1 cellular context compared by ENCODE assay signal in the genomic region with DNA sequence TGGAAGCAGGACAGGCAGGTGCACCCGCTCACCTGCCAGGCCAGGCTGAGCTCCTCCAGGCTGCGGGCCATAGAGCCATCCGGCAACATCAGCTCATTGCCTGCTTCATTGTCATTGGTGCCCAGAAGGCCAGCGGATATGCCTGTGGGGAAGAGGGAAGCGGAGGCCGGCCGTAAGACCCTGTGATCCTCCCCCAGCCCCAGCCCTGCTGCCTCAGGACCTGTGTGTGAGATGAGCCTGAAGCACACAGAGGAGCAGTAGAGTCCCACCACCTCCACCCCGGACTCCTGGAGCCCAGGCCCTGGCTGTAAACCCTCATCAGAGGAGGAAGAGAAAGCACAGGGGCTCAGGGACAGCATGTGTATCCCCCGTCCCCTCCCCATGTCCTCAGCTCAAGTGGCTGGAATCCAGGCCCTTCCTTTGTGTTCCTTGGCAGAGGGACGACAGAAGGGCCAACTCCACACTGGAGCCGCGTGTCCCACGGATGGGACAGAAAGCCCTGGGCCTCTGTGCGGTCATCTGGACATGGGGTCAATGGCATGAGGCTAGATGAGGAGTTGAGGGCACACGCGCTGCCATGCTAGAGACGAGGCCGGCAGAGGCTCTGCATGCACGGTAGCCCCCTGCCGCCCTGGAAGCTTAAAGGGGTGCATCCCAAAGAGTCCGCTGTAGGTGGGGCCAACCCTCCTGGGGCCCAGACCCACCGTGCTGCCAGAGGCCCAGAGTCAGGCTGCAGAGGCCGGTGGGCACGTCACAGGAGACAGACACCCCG.
TF ChIP-seq lines count a peak whose summit lies in the region.

No MANE protein-coding gene starts in this region.

TF ChIP-seq in HepG2, 621 proteins besides CTCF, POLR2A, EP300 and RAD21:
- 0 out of 2 replicates have a peak, but pooled peaks have one; percentile 71 for TF ChIP-seq EED (CRISPR knock-in tag; IDR thresholded peaks at IDR 0.05)
- TF ChIP-seq ZNF530 (CRISPR knock-in tag; IDR thresholded peaks at IDR 0.05; ENCODE audit: low read depth), result 0 out of 2 replicates have a peak, but pooled peaks have one; percentile 31
- peak; percentile 12; the same call in 1 of the 2 replicates for TF ChIP-seq PHF8 (CRISPR knock-in tag; IDR thresholded peaks at IDR 0.05)
- TF ChIP-seq HHEX (CRISPR knock-in tag; IDR thresholded peaks at IDR 0.05), result no peak
- TF ChIP-seq, protein P1, sequence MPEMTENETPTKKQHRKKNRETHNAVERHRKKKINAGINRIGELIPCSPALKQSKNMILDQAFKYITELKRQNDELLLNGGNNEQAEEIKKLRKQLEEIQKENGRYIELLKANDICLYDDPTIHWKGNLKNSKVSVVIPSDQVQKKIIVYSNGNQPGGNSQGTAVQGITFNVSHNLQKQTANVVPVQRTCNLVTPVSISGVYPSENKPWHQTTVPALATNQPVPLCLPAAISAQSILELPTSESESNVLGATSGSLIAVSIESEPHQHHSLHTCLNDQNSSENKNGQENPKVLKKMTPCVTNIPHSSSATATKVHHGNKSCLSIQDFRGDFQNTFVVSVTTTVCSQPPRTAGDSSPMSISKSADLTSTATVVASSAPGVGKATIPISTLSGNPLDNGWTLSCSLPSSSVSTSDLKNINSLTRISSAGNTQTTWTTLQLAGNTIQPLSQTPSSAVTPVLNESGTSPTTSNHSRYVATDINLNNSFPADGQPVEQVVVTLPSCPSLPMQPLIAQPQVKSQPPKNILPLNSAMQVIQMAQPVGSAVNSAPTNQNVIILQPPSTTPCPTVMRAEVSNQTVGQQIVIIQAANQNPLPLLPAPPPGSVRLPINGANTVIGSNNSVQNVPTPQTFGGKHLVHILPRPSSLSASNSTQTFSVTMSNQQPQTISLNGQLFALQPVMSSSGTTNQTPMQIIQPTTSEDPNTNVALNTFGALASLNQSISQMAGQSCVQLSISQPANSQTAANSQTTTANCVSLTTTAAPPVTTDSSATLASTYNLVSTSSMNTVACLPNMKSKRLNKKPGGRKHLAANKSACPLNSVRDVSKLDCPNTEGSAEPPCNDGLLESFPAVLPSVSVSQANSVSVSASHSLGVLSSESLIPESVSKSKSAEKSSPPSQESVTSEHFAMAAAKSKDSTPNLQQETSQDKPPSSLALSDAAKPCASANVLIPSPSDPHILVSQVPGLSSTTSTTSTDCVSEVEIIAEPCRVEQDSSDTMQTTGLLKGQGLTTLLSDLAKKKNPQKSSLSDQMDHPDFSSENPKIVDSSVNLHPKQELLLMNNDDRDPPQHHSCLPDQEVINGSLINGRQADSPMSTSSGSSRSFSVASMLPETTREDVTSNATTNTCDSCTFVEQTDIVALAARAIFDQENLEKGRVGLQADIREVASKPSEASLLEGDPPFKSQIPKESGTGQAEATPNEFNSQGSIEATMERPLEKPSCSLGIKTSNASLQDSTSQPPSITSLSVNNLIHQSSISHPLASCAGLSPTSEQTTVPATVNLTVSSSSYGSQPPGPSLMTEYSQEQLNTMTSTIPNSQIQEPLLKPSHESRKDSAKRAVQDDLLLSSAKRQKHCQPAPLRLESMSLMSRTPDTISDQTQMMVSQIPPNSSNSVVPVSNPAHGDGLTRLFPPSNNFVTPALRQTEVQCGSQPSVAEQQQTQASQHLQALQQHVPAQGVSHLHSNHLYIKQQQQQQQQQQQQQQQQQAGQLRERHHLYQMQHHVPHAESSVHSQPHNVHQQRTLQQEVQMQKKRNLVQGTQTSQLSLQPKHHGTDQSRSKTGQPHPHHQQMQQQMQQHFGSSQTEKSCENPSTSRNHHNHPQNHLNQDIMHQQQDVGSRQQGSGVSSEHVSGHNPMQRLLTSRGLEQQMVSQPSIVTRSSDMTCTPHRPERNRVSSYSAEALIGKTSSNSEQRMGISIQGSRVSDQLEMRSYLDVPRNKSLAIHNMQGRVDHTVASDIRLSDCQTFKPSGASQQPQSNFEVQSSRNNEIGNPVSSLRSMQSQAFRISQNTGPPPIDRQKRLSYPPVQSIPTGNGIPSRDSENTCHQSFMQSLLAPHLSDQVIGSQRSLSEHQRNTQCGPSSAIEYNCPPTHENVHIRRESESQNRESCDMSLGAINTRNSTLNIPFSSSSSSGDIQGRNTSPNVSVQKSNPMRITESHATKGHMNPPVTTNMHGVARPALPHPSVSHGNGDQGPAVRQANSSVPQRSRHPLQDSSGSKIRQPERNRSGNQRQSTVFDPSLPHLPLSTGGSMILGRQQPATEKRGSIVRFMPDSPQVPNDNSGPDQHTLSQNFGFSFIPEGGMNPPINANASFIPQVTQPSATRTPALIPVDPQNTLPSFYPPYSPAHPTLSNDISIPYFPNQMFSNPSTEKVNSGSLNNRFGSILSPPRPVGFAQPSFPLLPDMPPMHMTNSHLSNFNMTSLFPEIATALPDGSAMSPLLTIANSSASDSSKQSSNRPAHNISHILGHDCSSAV (CRISPR knock-in tag; IDR thresholded peaks at IDR 0.05; ENCODE audit: borderline replicate concordance), result no peak
- no peak for TF ChIP-seq MAZ (IDR thresholded peaks at IDR 0.05; ENCODE audit: borderline replicate concordance, low read depth, low read length)
- TF ChIP-seq MAZ (CRISPR knock-in tag; IDR thresholded peaks at IDR 0.05; ENCODE audit: low read depth), result 0 out of 2 replicates have a peak, but pooled peaks have one; percentile 29
- 0 out of 2 replicates have a peak, but pooled peaks have one; percentile 77 for TF ChIP-seq MATR3 (CRISPR knock-in tag; IDR thresholded peaks at IDR 0.05)
- no peak for TF ChIP-seq SNAI1 (CRISPR knock-in tag; IDR thresholded peaks at IDR 0.05; ENCODE audit: borderline replicate concordance)
- no peak for TF ChIP-seq ZNF562 (CRISPR knock-in tag; IDR thresholded peaks at IDR 0.05; ENCODE audit: borderline replicate concordance)
- 0 out of 2 replicates have a peak, but pooled peaks have one; percentile 67 for TF ChIP-seq ZNF788 (CRISPR knock-in tag; IDR thresholded peaks at IDR 0.05; ENCODE audit: borderline replicate concordance)
- 0 out of 2 replicates have a peak, but pooled peaks have one; percentile 10 for TF ChIP-seq CENPT (CRISPR knock-in tag; IDR thresholded peaks at IDR 0.05; ENCODE audit: low read depth)
- TF ChIP-seq, protein P2, sequence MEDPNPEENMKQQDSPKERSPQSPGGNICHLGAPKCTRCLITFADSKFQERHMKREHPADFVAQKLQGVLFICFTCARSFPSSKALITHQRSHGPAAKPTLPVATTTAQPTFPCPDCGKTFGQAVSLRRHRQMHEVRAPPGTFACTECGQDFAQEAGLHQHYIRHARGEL (CRISPR knock-in tag; IDR thresholded peaks at IDR 0.05), result no peak
- 0 out of 2 replicates have a peak, but pooled peaks have one; percentile 37 for TF ChIP-seq ETV6 (CRISPR knock-in tag; conservative IDR thresholded peaks at IDR 0.05)
- peak; percentile 5 for TF ChIP-seq HNRNPLL (IDR thresholded peaks at IDR 0.05; ENCODE audit: low read depth, low read length, poor library complexity, severe bottlenecking)
- no peak for TF ChIP-seq ZFP82 (CRISPR knock-in tag; IDR thresholded peaks at IDR 0.05; ENCODE audit: borderline replicate concordance)
- TF ChIP-seq ZNF382 (CRISPR knock-in tag; IDR thresholded peaks at IDR 0.05; ENCODE audit: borderline replicate concordance), result no peak
- no peak for TF ChIP-seq ZBTB7A (CRISPR knock-in tag; IDR thresholded peaks at IDR 0.05)
- TF ChIP-seq, protein P3, sequence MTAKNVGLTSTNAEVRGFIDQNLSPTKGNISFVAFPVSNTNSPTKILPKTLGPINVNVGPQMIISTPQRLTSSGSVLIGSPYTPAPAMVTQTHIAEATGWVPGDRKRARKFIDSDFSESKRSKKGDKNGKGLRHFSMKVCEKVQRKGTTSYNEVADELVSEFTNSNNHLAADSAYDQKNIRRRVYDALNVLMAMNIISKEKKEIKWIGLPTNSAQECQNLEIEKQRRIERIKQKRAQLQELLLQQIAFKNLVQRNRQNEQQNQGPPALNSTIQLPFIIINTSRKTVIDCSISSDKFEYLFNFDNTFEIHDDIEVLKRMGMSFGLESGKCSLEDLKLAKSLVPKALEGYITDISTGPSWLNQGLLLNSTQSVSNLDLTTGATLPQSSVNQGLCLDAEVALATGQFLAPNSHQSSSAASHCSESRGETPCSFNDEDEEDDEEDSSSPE (CRISPR knock-in tag; IDR thresholded peaks at IDR 0.05), result peak; percentile 5; the same call in 1 of the 2 replicates
- TF ChIP-seq, protein P4, sequence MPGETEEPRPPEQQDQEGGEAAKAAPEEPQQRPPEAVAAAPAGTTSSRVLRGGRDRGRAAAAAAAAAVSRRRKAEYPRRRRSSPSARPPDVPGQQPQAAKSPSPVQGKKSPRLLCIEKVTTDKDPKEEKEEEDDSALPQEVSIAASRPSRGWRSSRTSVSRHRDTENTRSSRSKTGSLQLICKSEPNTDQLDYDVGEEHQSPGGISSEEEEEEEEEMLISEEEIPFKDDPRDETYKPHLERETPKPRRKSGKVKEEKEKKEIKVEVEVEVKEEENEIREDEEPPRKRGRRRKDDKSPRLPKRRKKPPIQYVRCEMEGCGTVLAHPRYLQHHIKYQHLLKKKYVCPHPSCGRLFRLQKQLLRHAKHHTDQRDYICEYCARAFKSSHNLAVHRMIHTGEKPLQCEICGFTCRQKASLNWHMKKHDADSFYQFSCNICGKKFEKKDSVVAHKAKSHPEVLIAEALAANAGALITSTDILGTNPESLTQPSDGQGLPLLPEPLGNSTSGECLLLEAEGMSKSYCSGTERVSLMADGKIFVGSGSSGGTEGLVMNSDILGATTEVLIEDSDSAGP (CRISPR knock-in tag; IDR thresholded peaks at IDR 0.05; ENCODE audit: borderline replicate concordance), result 0 out of 2 replicates have a peak, but pooled peaks have one; percentile 41
- 0 out of 2 replicates have a peak, but pooled peaks have one; percentile 20 for TF ChIP-seq ZNF772 (CRISPR knock-in tag; IDR thresholded peaks at IDR 0.05)
- TF ChIP-seq, protein P5, sequence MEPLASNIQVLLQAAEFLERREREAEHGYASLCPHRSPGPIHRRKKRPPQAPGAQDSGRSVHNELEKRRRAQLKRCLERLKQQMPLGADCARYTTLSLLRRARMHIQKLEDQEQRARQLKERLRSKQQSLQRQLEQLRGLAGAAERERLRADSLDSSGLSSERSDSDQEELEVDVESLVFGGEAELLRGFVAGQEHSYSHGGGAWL (CRISPR knock-in tag; IDR thresholded peaks at IDR 0.05), result peak; percentile 19; the same call in 1 of the 2 replicates
- 0 out of 2 replicates have a peak, but pooled peaks have one; percentile 58 for TF ChIP-seq ZNF558 (CRISPR knock-in tag; IDR thresholded peaks at IDR 0.05; ENCODE audit: borderline replicate concordance)
- TF ChIP-seq ZNF629 (CRISPR knock-in tag; conservative IDR thresholded peaks at IDR 0.05), result no peak
TF ChIP-seq in HepG2: peak in this region for 14.
